8 cellular contexts compared by ENCODE assay signal in the genomic region with DNA sequence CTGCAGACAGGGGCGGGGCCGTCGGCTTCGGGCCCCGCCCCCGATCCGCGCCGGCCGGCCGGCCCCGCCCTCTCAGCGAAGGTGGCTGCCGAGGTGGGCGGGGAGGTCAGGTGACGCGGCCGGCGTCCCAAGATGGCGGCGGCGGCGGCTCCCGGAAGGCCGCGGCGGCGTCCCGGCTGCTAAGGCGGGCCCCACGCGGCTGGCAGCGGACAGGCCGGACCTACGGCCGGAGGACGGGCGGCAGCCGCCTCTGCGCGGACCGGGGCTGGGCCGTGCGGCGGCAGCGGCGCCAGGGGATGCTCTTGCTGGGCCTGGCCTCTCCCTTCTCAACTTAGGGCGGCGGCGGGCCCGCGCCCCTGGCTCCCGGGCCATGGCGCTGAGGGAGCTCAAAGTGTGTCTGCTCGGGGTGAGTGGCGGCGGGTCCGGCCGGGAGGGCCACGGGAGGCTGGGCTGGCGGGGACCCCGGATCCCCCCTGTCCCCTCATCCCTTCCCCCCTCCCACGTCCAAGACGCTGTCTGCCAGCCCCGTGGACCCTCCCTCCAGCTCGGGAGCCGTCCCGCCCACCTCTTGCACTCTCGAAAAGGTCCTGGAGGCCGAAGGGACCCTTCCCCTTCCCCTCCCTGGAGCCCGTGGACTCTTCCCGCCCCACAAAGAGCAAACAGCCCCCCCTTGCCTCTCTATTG. TPM values are rescaled to one million over a fixed set of nuclear protein-coding genes. Genes with fewer than 3 reads are reported as not detected.
DNase-seq lines count a peak whose midpoint lies in the region; ATAC-seq and TF ChIP-seq lines count a peak whose summit lies in the region.

A gene with protein sequence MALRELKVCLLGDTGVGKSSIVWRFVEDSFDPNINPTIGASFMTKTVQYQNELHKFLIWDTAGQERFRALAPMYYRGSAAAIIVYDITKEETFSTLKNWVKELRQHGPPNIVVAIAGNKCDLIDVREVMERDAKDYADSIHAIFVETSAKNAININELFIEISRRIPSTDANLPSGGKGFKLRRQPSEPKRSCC (plus strand): TSS at position 109 of the 684 bp plus-strand sequence. CDS start 262 bp downstream, at position 371.

- intact Hi-C loops in tibial artery (cut with DNase I; ENCODE audit: low total_unique reads), result loop anchor here (10.0 kb wide), 1 partner anchor 385 kb away; the partner anchor contains the start of gene NPEPL1

- H4K8ac ChIP-seq in trophoblast cell (ENCODE audit: low read depth, low read length), result peak within 1 kb of the TSS; percentile 97

- H3K79me1 ChIP-seq in trophoblast cell (ENCODE audit: low read length), result peaks cover 8% of the 10 kb centered on the region

- H3F3A ChIP-seq in SU-DHL-6 (ENCODE audit: insufficient read depth), result peaks cover 23% of the 10 kb centered on the region

- H3K79me2 ChIP-seq in Karpas-422 (ENCODE audit: low read length), result peaks cover 24% of the 10 kb centered on the region
- peaks cover 20% of the 10 kb centered on the region for H3K79me2 ChIP-seq in SU-DHL-6 (ENCODE audit: insufficient read depth, low read length)
- H3K79me2 ChIP-seq in trophoblast cell (ENCODE audit: control insufficient read depth, insufficient read depth, low read length, poor library complexity), result peaks cover 6% of the 10 kb centered on the region

- H4K91ac ChIP-seq in trophoblast cell (ENCODE audit: low read depth, low read length), result peak within 1 kb of the TSS; percentile 90

- H3K27ac ChIP-seq in Karpas-422 (ENCODE audit: low read length), result 0 out of 2 replicates have a peak within 1 kb of the TSS, but pooled peaks have one; percentile 9
- peak within 1 kb of the TSS; percentile 81 for H3K27ac ChIP-seq in SU-DHL-6 (ENCODE audit: low read depth, low read length)
- peak within 1 kb of the TSS; percentile 92 for H3K27ac ChIP-seq in cardiac muscle cell
- peak within 1 kb of the TSS; percentile 0 for H3K27ac ChIP-seq in trophoblast cell (ENCODE audit: low read depth, low read length)
- H3K27ac ChIP-seq in tibial artery, result peak within 1 kb of the TSS; percentile 90 to 93

- no peak within 1 kb of the TSS for H2BK12ac ChIP-seq in trophoblast cell (ENCODE audit: low read length)

- peak within 1 kb of the TSS; percentile 90 for H3K18ac ChIP-seq in trophoblast cell (ENCODE audit: low read length)

- H3K27me3 ChIP-seq in Karpas-422 (ENCODE audit: low read length) (no peaks in the 10 kb centered on the region), SU-DHL-6 (ENCODE audit: low read length) (no peaks in the 10 kb centered on the region), cardiac muscle cell (no peaks in the 10 kb centered on the region), trophoblast cell (ENCODE audit: insufficient read depth, low read length) (no peaks in the 10 kb centered on the region), tibial artery (no peaks in the 10 kb centered on the region)

- no peak within 1 kb of the TSS for H3K23ac ChIP-seq in trophoblast cell (ENCODE audit: low read length)

- peak within 1 kb of the TSS; percentile 96 for H3K4me2 ChIP-seq in Karpas-422 (ENCODE audit: low read depth, low read length, poor library complexity, severe bottlenecking)
- peak within 1 kb of the TSS; percentile 82 for H3K4me2 ChIP-seq in SU-DHL-6 (ENCODE audit: low read depth, low read length, poor library complexity, severe bottlenecking)
- peak within 1 kb of the TSS; percentile 74 for H3K4me2 ChIP-seq in trophoblast cell (ENCODE audit: low read length)

- H3K27me3 Mint-ChIP-seq in activated naive CD8-positive, alpha-beta T cell treated with anti-CD3 and anti-CD28 coated beads, Interleukin-2, amount 10 ng/mL, durations not matched to agents 7 days and 5 days, result no peaks in the 10 kb centered on the region

- H3K4ac ChIP-seq in trophoblast cell (ENCODE audit: low read depth, low read length), result peak within 1 kb of the TSS; percentile 41

- TF ChIP-seq CTCF in SU-DHL-6 (IDR thresholded peaks at IDR 0.05; ENCODE audit: insufficient read depth, low read length, poor library complexity, severe bottlenecking) (no peak), cardiac muscle cell (IDR thresholded peaks at IDR 0.05; ENCODE audit: low read depth, low read length) (no peak), tibial artery (IDR thresholded peaks at IDR 0.05) (no peak)

- peak within 1 kb of the TSS; percentile 90 for H3K4me3 ChIP-seq in Karpas-422 (ENCODE audit: low read length)
- peak within 1 kb of the TSS; percentile 92 for H3K4me3 ChIP-seq in SU-DHL-6 (ENCODE audit: insufficient read depth, low read length, poor library complexity, severe bottlenecking)
- peak within 1 kb of the TSS; percentile 99 for H3K4me3 ChIP-seq in cardiac muscle cell
- H3K4me3 ChIP-seq in trophoblast cell (ENCODE audit: low read depth, low read length), result peak within 1 kb of the TSS; percentile 100
- H3K4me3 ChIP-seq in tibial artery, result peak within 1 kb of the TSS; percentile 100

- H3K36me3 ChIP-seq in ES-I3 (ENCODE audit: insufficient read depth, low read length) (peaks cover 4% of the 10 kb centered on the region; the same call in 1 of the 2 replicates), Karpas-422 (ENCODE audit: insufficient read depth, low read length) (no peaks in the 10 kb centered on the region; the same call in 1 of the 2 replicates), SU-DHL-6 (ENCODE audit: low read length) (no peaks in the 10 kb centered on the region), cardiac muscle cell (peaks cover 10% of the 10 kb centered on the region), trophoblast cell (ENCODE audit: control insufficient read depth in 1 of 2, insufficient read depth in 2 of 2, low read length in 2 of 2) (peaks cover 12 to 17% of the 10 kb centered on the region in 2 experiments), tibial artery (peaks cover under 1 to 32% (median 8%) of the 10 kb centered on the region in 3 donors)

- peaks cover 15% of the 10 kb centered on the region for H3K36me3 Mint-ChIP-seq in activated naive CD8-positive, alpha-beta T cell treated with anti-CD3 and anti-CD28 coated beads, Interleukin-2, amount 10 ng/mL, durations not matched to agents 7 days and 5 days

- no peaks in the 10 kb centered on the region for H3K9me3 Mint-ChIP-seq in activated naive CD8-positive, alpha-beta T cell treated with anti-CD3 and anti-CD28 coated beads, Interleukin-2, amount 10 ng/mL, durations not matched to agents 7 days and 5 days

- H3K4me3 Mint-ChIP-seq in activated naive CD8-positive, alpha-beta T cell treated with anti-CD3 and anti-CD28 coated beads, Interleukin-2, amount 10 ng/mL, durations not matched to agents 7 days and 5 days, result peak within 1 kb of the TSS; percentile 96

- peak within 1 kb of the TSS; percentile 93 for H3K9ac ChIP-seq in ES-I3 (ENCODE audit: low read depth, low read length)
- peak within 1 kb of the TSS; percentile 97 for H3K9ac ChIP-seq in Karpas-422 (ENCODE audit: low read length)
- peak within 1 kb of the TSS; percentile 83 for H3K9ac ChIP-seq in SU-DHL-6 (ENCODE audit: low read length)
- peak within 1 kb of the TSS; percentile 100 for H3K9ac ChIP-seq in trophoblast cell (ENCODE audit: low read length)

- POLR2A ChIA-PET in activated naive CD8-positive, alpha-beta T cell treated with anti-CD3 and anti-CD28 coated beads, Interleukin-2, amount 10 ng/mL, durations not matched to agents 7 days and 5 days (lab: Charles Lee), result interaction anchor here (0.6 to 3.2 kb wide), 11 partner anchors 12 to 682 kb away, joined by 3 to 17 read pairs (median 3); partner anchors contain the start of genes STX16 and VAPB

- 0 out of 2 replicates have a peak, but pooled peaks cover 5% of the 10 kb centered on the region for H3K4me1 ChIP-seq in ES-I3 (ENCODE audit: insufficient read depth, low read length)
- H3K4me1 ChIP-seq in Karpas-422 (ENCODE audit: low read length), result peaks cover 26% of the 10 kb centered on the region
- H3K4me1 ChIP-seq in cardiac muscle cell (ENCODE audit: low read depth), result peaks cover 10% of the 10 kb centered on the region
- peaks cover 3 to 4% of the 10 kb centered on the region in 2 experiments for H3K4me1 ChIP-seq in trophoblast cell (ENCODE audit: control insufficient read depth in 1 of 2, insufficient read depth in 2 of 2, low read length in 2 of 2)
- H3K4me1 ChIP-seq in tibial artery, result peaks cover 0 to 43% (median 25%) of the 10 kb centered on the region in 4 donors

- WGBS in trophoblast cell (ENCODE audit: extremely low coverage, insufficient coverage, insufficient read length), result no CpG with 5 or more reads among the region's 72 CpGs

- H3K14ac ChIP-seq in trophoblast cell (ENCODE audit: low read length), result peak within 1 kb of the TSS; percentile 94

- H2BK5ac ChIP-seq in trophoblast cell (ENCODE audit: low read depth, low read length, poor library complexity), result peak within 1 kb of the TSS; percentile 24

- H3K4me1 Mint-ChIP-seq in activated naive CD8-positive, alpha-beta T cell treated with anti-CD3 and anti-CD28 coated beads, Interleukin-2, amount 10 ng/mL, durations not matched to agents 7 days and 5 days, result peaks cover 41% of the 10 kb centered on the region

- H4K20me1 ChIP-seq in Karpas-422 (ENCODE audit: insufficient read depth, low read depth, low read length) (no peaks in the 10 kb centered on the region; the same call in 1 of the 2 replicates), SU-DHL-6 (ENCODE audit: low read depth, low read length) (no peaks in the 10 kb centered on the region)

- peak; percentile 92 for DNase-seq in Karpas-422
- peak; percentile 90 for DNase-seq in activated naive CD8-positive, alpha-beta T cell treated with anti-CD3 and anti-CD28 coated beads, Interleukin-2, amount 10 ng/mL, durations not matched to agents 7 days and 5 days
- DNase-seq in cardiac muscle cell (ENCODE audit: low read depth in 1 of 2, low spot score in 1 of 2), result peak; percentile 90 to 91
- peak; percentile 64 to 85 for DNase-seq in trophoblast cell
- peak; percentile 74 to 87 for DNase-seq in tibial artery

- H3K9me2 ChIP-seq in Karpas-422 (replicated peaks; ENCODE audit: insufficient read depth, low read length), result no peaks in the 10 kb centered on the region
- H3K9me2 ChIP-seq in SU-DHL-6 (replicated peaks; ENCODE audit: insufficient read depth, low read length), result no peaks in the 10 kb centered on the region

- ATAC-seq in GM21737 (IDR thresholded peaks at IDR 0.05; ENCODE audit: unreplicated experiment), result peak; percentile 69
- peak; percentile 70 for ATAC-seq in activated naive CD8-positive, alpha-beta T cell treated with anti-CD3 and anti-CD28 coated beads, Interleukin-2, amount 10 ng/mL, durations not matched to agents 7 days and 5 days (ENCODE audit: low read depth)

- H4K12ac ChIP-seq in trophoblast cell (ENCODE audit: low read depth, low read length), result peak within 1 kb of the TSS; percentile 89

- H3K9me3 ChIP-seq in ES-I3 (ENCODE audit: control insufficient read depth, insufficient read depth, low read length) (no peaks in the 10 kb centered on the region), Karpas-422 (ENCODE audit: low read length) (no peaks in the 10 kb centered on the region), SU-DHL-6 (ENCODE audit: insufficient read depth, low read length) (no peaks in the 10 kb centered on the region), cardiac muscle cell (ENCODE audit: low read depth) (no peaks in the 10 kb centered on the region), trophoblast cell (ENCODE audit: insufficient read depth, low read depth, low read length) (no peaks in the 10 kb centered on the region), tibial artery (no peaks in the 10 kb centered on the region)

- peak within 1 kb of the TSS; percentile 92 for H3K27ac Mint-ChIP-seq in activated naive CD8-positive, alpha-beta T cell treated with anti-CD3 and anti-CD28 coated beads, Interleukin-2, amount 10 ng/mL, durations not matched to agents 7 days and 5 days

- H2AK5ac ChIP-seq in trophoblast cell (ENCODE audit: low read length), result peak within 1 kb of the TSS; percentile 33

- peak within 1 kb of the TSS; percentile 98 for H2AFZ ChIP-seq in Karpas-422 (ENCODE audit: low read length)
- peak within 1 kb of the TSS; percentile 92 for H2AFZ ChIP-seq in SU-DHL-6 (ENCODE audit: low read depth, low read length, severe bottlenecking)
- peak within 1 kb of the TSS; percentile 72 for H2AFZ ChIP-seq in trophoblast cell (ENCODE audit: insufficient read depth, low read length, poor library complexity)

- peak within 1 kb of the TSS; percentile 49 for H2BK120ac ChIP-seq in trophoblast cell (ENCODE audit: insufficient read depth, low read length, poor library complexity)

RNA-seq across cellular contexts. Expression of the gene that starts here (rescaled TPM):
- total RNA-seq in Karpas-422 (2014; rRNA removed; shearing (Covaris generic); ENCODE audit: low replicate concordance), result 10.8 and 11.8 TPM in 2 replicates
- 10 to 100 TPM; 17.3 to 18.5 TPM for total RNA-seq in activated naive CD8-positive, alpha-beta T cell treated with anti-CD3 and anti-CD28 coated beads, Interleukin-2, amount 10 ng/mL, durations not matched to agents 7 days and 5 days
- 6.0 and 7.7 TPM in 2 replicates for total RNA-seq in cardiac muscle cell
- 5.4 and 7.4 TPM in 2 replicates for polyA plus RNA-seq in cardiac muscle cell
- polyA plus RNA-seq in trophoblast cell (2013), result 7.7 and 8.0 TPM in 2 replicates

Comparison
In these comparisons a context has a peak if more than half of its experiments do, and no peak if none do; other contexts are left out.
1. Peak in every context shown above with its lines: DNase-seq, ATAC-seq, H3K4me3 ChIP-seq and H3K27ac ChIP-seq.
2. H3K27ac ChIP-seq: peak in every context shown above with its lines; median percentile 92 in cardiac muscle cell; 92 in tibial artery; 81 in SU-DHL-6; 9 in Karpas-422; 0 in trophoblast cell.